ENCODE assay signal across 1 cellular context in the genomic region with DNA sequence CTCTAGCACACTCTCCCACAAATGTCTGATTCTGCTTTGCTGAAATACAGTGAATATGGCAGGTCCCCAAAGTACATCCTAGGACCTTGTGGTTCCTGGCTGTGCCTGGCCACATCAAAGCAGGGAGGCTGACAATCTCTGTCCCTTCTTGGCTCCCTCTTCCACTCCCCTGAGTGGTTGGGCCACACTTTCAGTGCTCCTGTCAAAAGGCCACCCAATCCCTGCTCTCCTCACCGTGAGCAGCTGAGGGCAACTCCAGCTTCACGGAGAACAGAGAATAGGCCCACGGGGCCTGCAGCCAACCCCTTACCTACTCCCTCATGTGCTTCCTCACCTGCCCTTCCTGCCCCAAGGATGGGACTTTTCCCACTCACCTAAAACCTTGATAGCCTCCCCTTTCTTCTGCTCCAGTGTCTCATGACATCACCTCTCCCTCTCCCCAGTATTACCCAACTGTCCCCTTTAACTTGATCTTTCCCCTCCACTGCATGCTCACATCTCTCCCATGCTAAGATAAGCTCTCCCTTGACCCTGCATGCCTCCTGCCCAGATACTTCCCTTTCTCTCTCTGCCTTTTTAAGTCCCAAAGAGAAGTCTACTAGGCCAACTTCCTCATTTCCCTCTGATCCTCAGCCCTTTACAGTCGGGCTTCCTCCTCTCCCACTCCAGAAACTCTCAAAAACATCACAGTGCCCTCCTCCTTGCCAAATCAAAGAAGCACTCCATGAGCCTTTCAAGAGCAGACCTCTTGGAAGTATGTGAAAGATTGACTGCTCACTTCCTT.
TF ChIP-seq lines count a peak whose summit lies in the region.

No MANE protein-coding gene starts in this region.

TF ChIP-seq in K562, 482 proteins besides CTCF, POLR2A, EP300 and RAD21 (continued from another document and continues in another):
- TF ChIP-seq, protein P1, sequence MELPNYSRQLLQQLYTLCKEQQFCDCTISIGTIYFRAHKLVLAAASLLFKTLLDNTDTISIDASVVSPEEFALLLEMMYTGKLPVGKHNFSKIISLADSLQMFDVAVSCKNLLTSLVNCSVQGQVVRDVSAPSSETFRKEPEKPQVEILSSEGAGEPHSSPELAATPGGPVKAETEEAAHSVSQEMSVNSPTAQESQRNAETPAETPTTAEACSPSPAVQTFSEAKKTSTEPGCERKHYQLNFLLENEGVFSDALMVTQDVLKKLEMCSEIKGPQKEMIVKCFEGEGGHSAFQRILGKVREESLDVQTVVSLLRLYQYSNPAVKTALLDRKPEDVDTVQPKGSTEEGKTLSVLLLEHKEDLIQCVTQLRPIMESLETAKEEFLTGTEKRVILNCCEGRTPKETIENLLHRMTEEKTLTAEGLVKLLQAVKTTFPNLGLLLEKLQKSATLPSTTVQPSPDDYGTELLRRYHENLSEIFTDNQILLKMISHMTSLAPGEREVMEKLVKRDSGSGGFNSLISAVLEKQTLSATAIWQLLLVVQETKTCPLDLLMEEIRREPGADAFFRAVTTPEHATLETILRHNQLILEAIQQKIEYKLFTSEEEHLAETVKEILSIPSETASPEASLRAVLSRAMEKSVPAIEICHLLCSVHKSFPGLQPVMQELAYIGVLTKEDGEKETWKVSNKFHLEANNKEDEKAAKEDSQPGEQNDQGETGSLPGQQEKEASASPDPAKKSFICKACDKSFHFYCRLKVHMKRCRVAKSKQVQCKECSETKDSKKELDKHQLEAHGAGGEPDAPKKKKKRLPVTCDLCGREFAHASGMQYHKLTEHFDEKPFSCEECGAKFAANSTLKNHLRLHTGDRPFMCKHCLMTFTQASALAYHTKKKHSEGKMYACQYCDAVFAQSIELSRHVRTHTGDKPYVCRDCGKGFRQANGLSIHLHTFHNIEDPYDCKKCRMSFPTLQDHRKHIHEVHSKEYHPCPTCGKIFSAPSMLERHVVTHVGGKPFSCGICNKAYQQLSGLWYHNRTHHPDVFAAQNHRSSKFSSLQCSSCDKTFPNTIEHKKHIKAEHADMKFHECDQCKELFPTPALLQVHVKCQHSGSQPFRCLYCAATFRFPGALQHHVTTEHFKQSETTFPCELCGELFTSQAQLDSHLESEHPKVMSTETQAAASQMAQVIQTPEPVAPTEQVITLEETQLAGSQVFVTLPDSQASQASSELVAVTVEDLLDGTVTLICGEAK (IDR thresholded peaks at IDR 0.05), result no peak
- TF ChIP-seq, protein P1 (CRISPR knock-in tag; IDR thresholded peaks at IDR 0.05), result no peak
- TF ChIP-seq BCLAF1 (IDR thresholded peaks at IDR 0.05; ENCODE audit: borderline replicate concordance in 1 of 2, control insufficient read depth in 1 of 2, low read depth in 2 of 2, low read length in 1 of 2) (no peak), ZNF24 (IDR thresholded peaks at IDR 0.05) (no peak), SRSF1 (IDR thresholded peaks at IDR 0.05; ENCODE audit: low read depth, low read length) (no peak), PHF8 (IDR thresholded peaks at IDR 0.05; ENCODE audit: borderline replicate concordance, low read length) (no peak), POU5F1 (IDR thresholded peaks at IDR 0.05; ENCODE audit: borderline replicate concordance, low read depth, low read length, partially characterized antibody) (no peak), MXI1 (IDR thresholded peaks at IDR 0.05; ENCODE audit: low read depth, low read length) (no peak), MAFG (tag; conservative IDR thresholded peaks at IDR 0.05) (no peak), ZNF696 (CRISPR knock-in tag; conservative IDR thresholded peaks at IDR 0.05) (no peak), ZNF12 (CRISPR knock-in tag; IDR thresholded peaks at IDR 0.05) (no peak), MYC (IDR thresholded peaks at IDR 0.05; ENCODE audit: low read depth, low read length) (peak; percentile 39; the same call in 1 of the 2 replicates), MYC (CRISPR knock-in tag; IDR thresholded peaks at IDR 0.05; ENCODE audit: borderline replicate concordance, low read depth) (no peak), SMARCB1 (IDR thresholded peaks at IDR 0.05; ENCODE audit: insufficient read length, low read depth) (no peak), ARID4B (CRISPR knock-in tag; IDR thresholded peaks at IDR 0.05) (no peak), MEF2D (tag; conservative IDR thresholded peaks at IDR 0.05; ENCODE audit: low read depth) (peak; percentile 14; the same call in 1 of the 2 replicates), ZNF444 (CRISPR knock-in tag; IDR thresholded peaks at IDR 0.05) (no peak), ZNF217 (CRISPR knock-in tag; IDR thresholded peaks at IDR 0.05) (no peak), ZNF766 (CRISPR knock-in tag; conservative IDR thresholded peaks at IDR 0.05) (peak; percentile 60), KDM2B (CRISPR knock-in tag; IDR thresholded peaks at IDR 0.05) (no peak), ATF7 (IDR thresholded peaks at IDR 0.05) (peak; percentile 86), ETS2 (tag; IDR thresholded peaks at IDR 0.05; ENCODE audit: borderline replicate concordance, poor library complexity, severe bottlenecking) (no peak), NELFE (IDR thresholded peaks at IDR 0.05; ENCODE audit: insufficient read depth, insufficient read length) (no peak), PML (IDR thresholded peaks at IDR 0.05; ENCODE audit: low read length) (no peak), CBFB (CRISPR knock-in tag; IDR thresholded peaks at IDR 0.05) (no peak), ESRRA (IDR thresholded peaks at IDR 0.05; ENCODE audit: borderline replicate concordance, low read depth) (peak; percentile 17; the same call in 1 of the 2 replicates), CXXC5 (CRISPR knock-in tag; IDR thresholded peaks at IDR 0.05) (no peak), ZNF707 (CRISPR knock-in tag; conservative IDR thresholded peaks at IDR 0.05) (no peak)
- TF ChIP-seq, protein P2, sequence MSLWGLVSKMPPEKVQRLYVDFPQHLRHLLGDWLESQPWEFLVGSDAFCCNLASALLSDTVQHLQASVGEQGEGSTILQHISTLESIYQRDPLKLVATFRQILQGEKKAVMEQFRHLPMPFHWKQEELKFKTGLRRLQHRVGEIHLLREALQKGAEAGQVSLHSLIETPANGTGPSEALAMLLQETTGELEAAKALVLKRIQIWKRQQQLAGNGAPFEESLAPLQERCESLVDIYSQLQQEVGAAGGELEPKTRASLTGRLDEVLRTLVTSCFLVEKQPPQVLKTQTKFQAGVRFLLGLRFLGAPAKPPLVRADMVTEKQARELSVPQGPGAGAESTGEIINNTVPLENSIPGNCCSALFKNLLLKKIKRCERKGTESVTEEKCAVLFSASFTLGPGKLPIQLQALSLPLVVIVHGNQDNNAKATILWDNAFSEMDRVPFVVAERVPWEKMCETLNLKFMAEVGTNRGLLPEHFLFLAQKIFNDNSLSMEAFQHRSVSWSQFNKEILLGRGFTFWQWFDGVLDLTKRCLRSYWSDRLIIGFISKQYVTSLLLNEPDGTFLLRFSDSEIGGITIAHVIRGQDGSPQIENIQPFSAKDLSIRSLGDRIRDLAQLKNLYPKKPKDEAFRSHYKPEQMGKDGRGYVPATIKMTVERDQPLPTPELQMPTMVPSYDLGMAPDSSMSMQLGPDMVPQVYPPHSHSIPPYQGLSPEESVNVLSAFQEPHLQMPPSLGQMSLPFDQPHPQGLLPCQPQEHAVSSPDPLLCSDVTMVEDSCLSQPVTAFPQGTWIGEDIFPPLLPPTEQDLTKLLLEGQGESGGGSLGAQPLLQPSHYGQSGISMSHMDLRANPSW (CRISPR knock-in tag; IDR thresholded peaks at IDR 0.05), result no peak
- TF ChIP-seq, protein P3, sequence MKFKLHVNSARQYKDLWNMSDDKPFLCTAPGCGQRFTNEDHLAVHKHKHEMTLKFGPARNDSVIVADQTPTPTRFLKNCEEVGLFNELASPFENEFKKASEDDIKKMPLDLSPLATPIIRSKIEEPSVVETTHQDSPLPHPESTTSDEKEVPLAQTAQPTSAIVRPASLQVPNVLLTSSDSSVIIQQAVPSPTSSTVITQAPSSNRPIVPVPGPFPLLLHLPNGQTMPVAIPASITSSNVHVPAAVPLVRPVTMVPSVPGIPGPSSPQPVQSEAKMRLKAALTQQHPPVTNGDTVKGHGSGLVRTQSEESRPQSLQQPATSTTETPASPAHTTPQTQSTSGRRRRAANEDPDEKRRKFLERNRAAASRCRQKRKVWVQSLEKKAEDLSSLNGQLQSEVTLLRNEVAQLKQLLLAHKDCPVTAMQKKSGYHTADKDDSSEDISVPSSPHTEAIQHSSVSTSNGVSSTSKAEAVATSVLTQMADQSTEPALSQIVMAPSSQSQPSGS (CRISPR knock-in tag; IDR thresholded peaks at IDR 0.05), result no peak
